In genomic region chr7:82234457-82235049, GRCh38 we compare ENCODE assay signal across 8 cellular contexts.
DNase-seq lines count a peak whose midpoint lies in the region; ATAC-seq and TF ChIP-seq lines count a peak whose summit lies in the region.

No MANE protein-coding gene starts in this region.

- H3K4me1 ChIP-seq in colonic mucosa (no peaks in the 10 kb centered on the region), neural progenitor cell (no peaks in the 10 kb centered on the region)

- peaks cover 18% of the 10 kb centered on the region for H3K4me1 Mint-ChIP-seq in neural progenitor cell

- H3K27ac ChIP-seq in colonic mucosa (no peak overlapping the region), neural progenitor cell (no peak overlapping the region)

- no peaks in the 10 kb centered on the region for H3K36me3 Mint-ChIP-seq in neural progenitor cell

- H2AFZ ChIP-seq in neural progenitor cell (replicated peaks): peak overlapping the region; percentile 45

- no peak overlapping the region for H3K27ac Mint-ChIP-seq in neural progenitor cell

- peak; percentile 31 for TF ChIP-seq CTCF in colonic mucosa (IDR thresholded peaks at IDR 0.05)
- TF ChIP-seq CTCF in neural progenitor cell (IDR thresholded peaks at IDR 0.05): peak; percentile 88

- H3K4me3 Mint-ChIP-seq in neural progenitor cell: no peak overlapping the region

- no peaks in the 10 kb centered on the region for H3K27me3 ChIP-seq in colonic mucosa
- H3K27me3 ChIP-seq in neural progenitor cell: no peaks in the 10 kb centered on the region

- intact Hi-C loops in colonic mucosa (cut with DNase I): loop anchor here (10.0 kb wide), 2 partner anchors 340 to 490 kb away; no protein-coding TSS in a partner anchor

- H3K9me3 ChIP-seq in colonic mucosa (no peaks in the 10 kb centered on the region), neural progenitor cell (ENCODE audit: low read depth) (no peaks in the 10 kb centered on the region)

- peak; percentile 59 for ATAC-seq in HG02938 (IDR thresholded peaks at IDR 0.05; ENCODE audit: unreplicated experiment)
- ATAC-seq in GM19455 (IDR thresholded peaks at IDR 0.05; ENCODE audit: unreplicated experiment): no peak

- no peak overlapping the region for H3K4me3 ChIP-seq in colonic mucosa
- H3K4me3 ChIP-seq in neural progenitor cell: no peak overlapping the region

- H3K9me3 Mint-ChIP-seq in neural progenitor cell: no peaks in the 10 kb centered on the region

- peaks cover 2% of the 10 kb centered on the region for H3K27me3 Mint-ChIP-seq in neural progenitor cell (ENCODE audit: insufficient read depth, low read depth)

- H4K20me1 ChIP-seq in neural progenitor cell (ENCODE audit: low read depth): no peaks in the 10 kb centered on the region

- no peak overlapping the region for H3K4me2 ChIP-seq in neural progenitor cell

- DNase-seq in CD1c-positive myeloid dendritic cell (ENCODE audit: extremely low spot score): peak; percentile 54
- peak; percentile 47 for DNase-seq in NCI-H82 treated with DMSO at 0.1 percent for 48 hours (lab: John Stamatoyannopoulos, UW; ENCODE audit: unreplicated experiment)
- DNase-seq in colonic mucosa: no peak
- DNase-seq in neural progenitor cell (ENCODE audit: low spot score): peak; percentile 65
- no peak for DNase-seq in HuH-7 (ENCODE audit: low spot score)
- DNase-seq in GM19238 (ENCODE audit: insufficient read length, low spot score): no peak

- H3K36me3 ChIP-seq in colonic mucosa (no peaks in the 10 kb centered on the region), neural progenitor cell (no peaks in the 10 kb centered on the region)

- no peak overlapping the region for H3K9ac ChIP-seq in colonic mucosa (ENCODE audit: low read depth in 2 of 2, low read length in 2 of 2)
- no peak overlapping the region for H3K9ac ChIP-seq in neural progenitor cell

- H3K79me2 ChIP-seq in neural progenitor cell (ENCODE audit: low read depth): no peaks in the 10 kb centered on the region

- H3F3A ChIP-seq in neural progenitor cell (ENCODE audit: low read depth): no peaks in the 10 kb centered on the region

Comparison
In these comparisons a context has a peak if more than half of its experiments do, and no peak if none do; other contexts are left out.
1. DNase-seq: peak in CD1c-positive myeloid dendritic cell (single experiment), NCI-H82 treated with DMSO at 0.1 percent for 48 hours (single experiment) and neural progenitor cell (single experiment); none in colonic mucosa (single experiment), HuH-7 (single experiment) and GM19238 (single experiment).